ENCODE assay signal across 8 cellular contexts in the genomic region with DNA sequence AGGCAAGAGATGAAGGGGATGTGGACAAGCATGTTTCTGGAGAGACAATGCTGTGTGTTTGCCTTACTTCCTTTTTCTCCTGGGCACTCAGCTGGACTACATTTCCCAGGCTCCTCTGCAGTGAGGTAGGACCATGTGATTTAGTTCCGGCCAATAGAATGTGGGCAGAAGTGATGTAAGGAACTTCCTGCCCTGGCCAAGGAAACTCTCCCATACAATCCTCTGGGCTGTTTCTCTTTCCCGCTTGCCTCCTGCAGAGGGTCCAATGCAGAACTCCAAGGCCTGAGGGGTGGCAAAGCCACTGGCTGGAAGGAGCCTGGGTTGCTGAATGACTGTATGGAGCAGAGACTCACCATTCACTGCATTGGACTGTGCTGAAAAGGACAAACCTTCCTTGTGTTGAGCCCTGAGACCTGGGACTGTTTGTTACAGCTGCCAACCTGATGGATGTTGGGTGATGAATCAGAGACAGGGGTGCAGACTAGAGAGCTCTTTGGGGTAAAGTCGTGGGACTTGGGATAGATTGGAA.
A peak's percentile ranks its signal among the peaks of the same experiment; 100 is the strongest.
DNase-seq lines count a peak whose midpoint lies in the region; ATAC-seq and TF ChIP-seq lines count a peak whose summit lies in the region.

No MANE protein-coding gene starts in this region.

- peak; percentile 83 for ATAC-seq in GM18909 (IDR thresholded peaks at IDR 0.05; ENCODE audit: poor library complexity, unreplicated experiment)
- ATAC-seq in HG03108 (IDR thresholded peaks at IDR 0.05; ENCODE audit: unreplicated experiment), result peak; percentile 94
- peak; percentile 83 for ATAC-seq in memory B cell (ENCODE audit: low read depth)

- peak overlapping the region; percentile 86 for H2AFZ ChIP-seq in mammary epithelial cell (ENCODE audit: low read depth, low read length)

- H3K9me3 Mint-ChIP-seq in memory B cell, result peaks cover 4% of the 10 kb centered on the region

- H3K79me2 ChIP-seq in mammary epithelial cell (ENCODE audit: insufficient read depth, low read length), result no peaks in the 10 kb centered on the region

- H3K9ac ChIP-seq in mammary epithelial cell (ENCODE audit: insufficient read depth, low read length), result no peak overlapping the region

- no peaks in the 10 kb centered on the region for H3K27me3 ChIP-seq in mammary epithelial cell (ENCODE audit: insufficient read depth, low read length)

- H3K4me2 ChIP-seq in mammary epithelial cell (ENCODE audit: insufficient read depth, low read depth, low read length), result peak overlapping the region; percentile 34

- H3K4me3 Mint-ChIP-seq in memory B cell, result no peak overlapping the region

- WGBS in mammary epithelial cell (ENCODE audit: low coverage, missing lambda C conversion rate), result 56% methylated on average over 3 of the region's 3 CpGs

- H3K4me3 ChIP-seq in mammary epithelial cell (replicated peaks in 1 of 3; ENCODE audit: insufficient read depth in 1 of 3, low read depth in 2 of 3, low read length in 3 of 3), result no peak overlapping the region

- no peaks in the 10 kb centered on the region for H4K20me1 ChIP-seq in mammary epithelial cell (ENCODE audit: insufficient read depth, low read length)

- TF ChIP-seq CTCF in mammary epithelial cell (conservative IDR thresholded peaks at IDR 0.05 in 1 of 2, IDR thresholded peaks at IDR 0.05 in 1 of 2; ENCODE audit: extremely low read depth in 1 of 2, insufficient read depth in 1 of 2, low read depth in 1 of 2, low read length in 2 of 2), result no peak

- peaks cover 10% of the 10 kb centered on the region for H3K4me1 ChIP-seq in mammary epithelial cell (ENCODE audit: insufficient read depth, low read length)

- DNase-seq in D341Med (ENCODE audit: low spot score) (peak; percentile 84), NOMO-1 treated with dmso at 0.1 percent for 144 hours (lab: John Stamatoyannopoulos, UW; ENCODE audit: unreplicated experiment) (peak; percentile 72), mammary epithelial cell (peak; percentile 75), memory B cell (ENCODE audit: low spot score in 2 of 2) (peak in 1 of 2 donors; percentile 14), NCI-H1092 (lab: John Stamatoyannopoulos, UW) (no peak), activated gamma-delta T cell treated with Interleukin-2 at 50 U/mL for 16 hours (no peak)

- CTCF ChIA-PET in mammary epithelial cell (lab: Charles Lee; ENCODE audit: low non-redundant PET), result no interaction called here

- no peaks in the 10 kb centered on the region for H3K9me3 ChIP-seq in mammary epithelial cell (replicated peaks; ENCODE audit: insufficient read depth, low read length)

- dilution Hi-C loops in mammary epithelial cell (cut with HindIII; ENCODE audit: low sequenced_read_pairs), result no loop called here

- no peak overlapping the region for H3K27ac Mint-ChIP-seq in memory B cell

- no TSS peak for BruUV-seq in mammary epithelial cell (replicated peaks; lab: Mats Ljungman, UMichigan)

- peaks cover 3% of the 10 kb centered on the region for H3K36me3 Mint-ChIP-seq in memory B cell

- H3K4me1 Mint-ChIP-seq in memory B cell, result peaks cover 2% of the 10 kb centered on the region

- intact Hi-C loops in mammary epithelial cell (cut with micrococcal nuclease), result no loop called here

- H3K27ac ChIP-seq in mammary epithelial cell (ENCODE audit: insufficient read depth, low read depth, low read length), result no peak overlapping the region

- H3K27me3 Mint-ChIP-seq in memory B cell, result peaks cover 9% of the 10 kb centered on the region

- in situ Hi-C loops in mammary epithelial cell (cut with MboI; ENCODE audit: low sequenced_read_pairs in 2 of 2), result no loop called here

- no peaks in the 10 kb centered on the region for H3K36me3 ChIP-seq in mammary epithelial cell (ENCODE audit: insufficient read depth, low read length)

Comparison
In these comparisons a context has a peak if more than half of its experiments do, and no peak if none do; other contexts are left out.
1. DNase-seq: peak in D341Med (single experiment), NOMO-1 treated with dmso at 0.1 percent for 144 hours (single experiment) and mammary epithelial cell (single experiment); none in NCI-H1092 (single experiment) and activated gamma-delta T cell treated with Interleukin-2 at 50 U/mL for 16 hours (single experiment).
2. Peak in every context shown above with its lines, with median percentiles within 50 percentile points of each other: ATAC-seq.